ENCODE assay signal across 6 cellular contexts in genomic region chr7:99284165-99284564, GRCh38. TPM values are rescaled to one million over a fixed set of nuclear protein-coding genes. Genes with fewer than 3 reads are reported as not detected.
"Had no signal": no experiment of that assay in that cellular context is flagged by ENCODE, and none has a peak within 500 bp of the region (broad histone marks: within the 10 kb centered on the region; RNA-seq: fewer than 3 reads in every experiment).

No MANE protein-coding gene starts in this region.

RNA-seq across cellular contexts. Expression of gene MYH16, which starts 11.5 kb away (rescaled TPM):
- total RNA-seq: OCI-LY7, Peyer's patch, Right ventricle myocardium inferior, Right ventricle myocardium superior, SJSA1, SK-MEL-5 had no signal
